Comparison of ENCODE assay signal across 15 cellular contexts in the genomic region with DNA sequence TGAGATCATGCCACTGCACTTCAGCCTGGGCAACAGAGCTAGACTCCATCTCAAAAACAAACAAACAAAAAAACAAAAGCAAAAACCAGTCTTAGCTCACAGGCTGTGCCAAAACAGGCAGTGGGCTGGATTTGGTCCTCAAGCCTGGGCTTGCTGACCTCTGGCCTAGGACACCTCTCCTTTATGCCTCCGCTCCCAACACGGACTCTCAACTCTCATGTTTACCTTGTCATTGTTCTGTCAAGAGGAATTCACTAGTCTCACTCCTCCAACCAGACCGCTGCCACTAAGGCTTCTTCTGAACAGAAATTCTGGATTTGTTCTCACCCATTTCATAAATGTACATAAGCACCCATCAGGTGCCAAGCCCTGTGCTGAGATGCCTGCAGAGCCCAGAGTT.
"Had no signal": no experiment of that assay in that cellular context is flagged by ENCODE, and none has a peak within 500 bp of the region (broad histone marks: within the 10 kb centered on the region; RNA-seq: fewer than 3 reads in every experiment).

No MANE protein-coding gene starts in this region.

- DNase-seq: activated T-cell treated with anti-CD3 and anti-CD28 coated beads for 4 hours had no signal

- H3K27me3 ChIP-seq: adrenal gland, body of pancreas, breast epithelium had no signal

- H3K27ac ChIP-seq: adrenal gland, body of pancreas, brain microvascular endothelial cell, breast epithelium had no signal

- H3K36me3 Mint-ChIP-seq: activated CD4-positive, alpha-beta memory T cell treated with anti-CD3 and anti-CD28 coated beads for 36 hours; activated naive CD4-positive, alpha-beta T cell treated with anti-CD3 and anti-CD28 coated beads, Interleukin-2, amount 50 U/mL, for 72 hours; activated naive CD8-positive, alpha-beta T cell treated with anti-CD3 and anti-CD28 coated beads for 36 hours had no signal

- H3K4me1 Mint-ChIP-seq: activated B cell treated with CpG ODN at 0.5 μM for 24 hours; activated CD4-positive, alpha-beta T cell treated with anti-CD3 and anti-CD28 coated beads, Interleukin-2, amount 10 ng/mL, durations not matched to agents 24 days and 14 days; activated T-helper 17 cell treated with anti-CD3 and anti-CD28 coated beads, Interleukin-2, amount 50 U/mL, for 72 hours had no signal

- H3K36me3 ChIP-seq: adrenal gland, brain microvascular endothelial cell, breast epithelium had no signal

- H3K4me3 Mint-ChIP-seq: activated B cell treated with CpG ODN at 0.5 μM for 24 hours; activated CD4-positive, alpha-beta memory T cell treated with anti-CD3 and anti-CD28 coated beads for 36 hours; activated CD4-positive, alpha-beta T cell treated with anti-CD3 and anti-CD28 coated beads, Interleukin-2, amount 10 ng/mL, durations not matched to agents 24 days and 14 days; activated CD8-positive, alpha-beta T cell treated with anti-CD3 and anti-CD28 coated beads for 36 hours; activated naive CD4-positive, alpha-beta T cell treated with anti-CD3 and anti-CD28 coated beads for 36 hours; activated naive CD8-positive, alpha-beta T cell treated with anti-CD3 and anti-CD28 coated beads for 36 hours; activated T-helper 17 cell treated with anti-CD3 and anti-CD28 coated beads, Interleukin-2, amount 50 U/mL, for 72 hours; T-helper 1 cell treated with Interleukin-12 subunit alpha and Interleukin-12 subunit beta and Interleukin-4 antibody, amounts not matched to agents 30 μg/mL and 1 μg/mL, for 36 hours; T-helper 2 cell treated with Interferon-gamma antibody and Interleukin-4, amounts not matched to agents 5 μg/mL and 100 μg/mL, for 36 hours had no signal

- H3K9me3 ChIP-seq: adrenal gland, body of pancreas, breast epithelium had no signal

- H3K4me3 ChIP-seq: adrenal gland, body of pancreas, breast epithelium had no signal

- H3K27ac Mint-ChIP-seq: activated B cell treated with CpG ODN at 0.5 μM for 24 hours; activated CD4-positive, alpha-beta memory T cell treated with anti-CD3 and anti-CD28 coated beads for 36 hours; activated CD4-positive, alpha-beta T cell treated with anti-CD3 and anti-CD28 coated beads, Interleukin-2, amount 10 ng/mL, durations not matched to agents 24 days and 14 days; activated CD8-positive, alpha-beta T cell treated with anti-CD3 and anti-CD28 coated beads for 36 hours; activated naive CD4-positive, alpha-beta T cell treated with anti-CD3 and anti-CD28 coated beads for 36 hours; activated naive CD4-positive, alpha-beta T cell treated with anti-CD3 and anti-CD28 coated beads, Interleukin-2, amount 50 U/mL, for 72 hours; activated naive CD8-positive, alpha-beta T cell treated with anti-CD3 and anti-CD28 coated beads for 36 hours; activated T-helper 17 cell treated with anti-CD3 and anti-CD28 coated beads, Interleukin-2, amount 50 U/mL, for 72 hours; T-helper 1 cell treated with Interleukin-12 subunit alpha and Interleukin-12 subunit beta and Interleukin-4 antibody, amounts not matched to agents 30 μg/mL and 1 μg/mL, for 36 hours; T-helper 2 cell treated with Interferon-gamma antibody and Interleukin-4, amounts not matched to agents 5 μg/mL and 100 μg/mL, for 36 hours had no signal

- H3K9me3 Mint-ChIP-seq: activated B cell treated with CpG ODN at 0.5 μM for 24 hours; activated CD4-positive, alpha-beta memory T cell treated with anti-CD3 and anti-CD28 coated beads for 36 hours; activated CD4-positive, alpha-beta T cell treated with anti-CD3 and anti-CD28 coated beads, Interleukin-2, amount 10 ng/mL, durations not matched to agents 24 days and 14 days; activated CD8-positive, alpha-beta T cell treated with anti-CD3 and anti-CD28 coated beads for 36 hours; activated naive CD4-positive, alpha-beta T cell treated with anti-CD3 and anti-CD28 coated beads for 36 hours; activated naive CD4-positive, alpha-beta T cell treated with anti-CD3 and anti-CD28 coated beads, Interleukin-2, amount 50 U/mL, for 72 hours; activated naive CD8-positive, alpha-beta T cell treated with anti-CD3 and anti-CD28 coated beads for 36 hours; activated T-helper 17 cell treated with anti-CD3 and anti-CD28 coated beads, Interleukin-2, amount 50 U/mL, for 72 hours; T-helper 1 cell treated with Interleukin-12 subunit alpha and Interleukin-12 subunit beta and Interleukin-4 antibody, amounts not matched to agents 30 μg/mL and 1 μg/mL, for 36 hours; T-helper 2 cell treated with Interferon-gamma antibody and Interleukin-4, amounts not matched to agents 5 μg/mL and 100 μg/mL, for 36 hours had no signal
